Comparison of ENCODE assay signal across 8 cellular contexts in genomic region chr9:79572032-79572890, GRCh38. TPM values are rescaled to one million over a fixed set of nuclear protein-coding genes. Genes with fewer than 3 reads are reported as not detected.
A peak's percentile ranks its signal among the peaks of the same experiment; 100 is the strongest.
DNase-seq lines count a peak whose midpoint lies in the region; ATAC-seq and TF ChIP-seq lines count a peak whose summit lies in the region.

No MANE protein-coding gene starts in this region.

- H3K4me1 Mint-ChIP-seq in natural killer cell: peaks cover 44 to 45% of the 10 kb centered on the region in 2 donors

- TF ChIP-seq CTCF in fibroblast of villous mesenchyme (IDR thresholded peaks at IDR 0.05; ENCODE audit: insufficient read depth, low read depth, low read length) (no peak), natural killer cell (IDR thresholded peaks at IDR 0.05) (no peak), vagina (IDR thresholded peaks at IDR 0.05) (no peak)

- no peak overlapping the region for H3K27ac Mint-ChIP-seq in natural killer cell

- intact Hi-C loops in natural killer cell (cut with micrococcal nuclease) (loop anchor here (10.0 kb wide), 1 partner anchor 313 kb away; no protein-coding TSS in a partner anchor), vagina (cut with DNase I) (no loop called here)

- peaks cover 3 to 4% of the 10 kb centered on the region in 2 donors for H3K27me3 Mint-ChIP-seq in natural killer cell (ENCODE audit: low read depth in 2 of 2)

- peaks cover 7% of the 10 kb centered on the region for H3K36me3 Mint-ChIP-seq in natural killer cell

- no peaks in the 10 kb centered on the region for H3K9me3 ChIP-seq in vagina

- no peak for TF ChIP-seq POLR2A in vagina (IDR thresholded peaks at IDR 0.05)

- H3K9me3 Mint-ChIP-seq in natural killer cell: no peaks in the 10 kb centered on the region

- H3K4me3 ChIP-seq in fibroblast of villous mesenchyme (ENCODE audit: low read depth, low read length): peak overlapping the region; percentile 85
- peak overlapping the region; percentile 95 to 98 for H3K4me3 ChIP-seq in vagina

- H3K27ac ChIP-seq in vagina: peak overlapping the region; percentile 97

- DNase-seq in SKM-1 treated with dmso at 0.1 percent for 144 hours (lab: John Stamatoyannopoulos, UW; ENCODE audit: unreplicated experiment): peak; percentile 55
- no peak for DNase-seq in SKM-1 (lab: John Stamatoyannopoulos, UW; ENCODE audit: unreplicated experiment)
- peak; percentile 18 for DNase-seq in NCI-H1105 (lab: John Stamatoyannopoulos, UW)
- DNase-seq in activated T-cell treated with anti-CD3 and anti-CD28 coated beads, Interleukin-2, amount 50 U/mL, for 1 hour: peak; percentile 63
- peak; percentile 43 for DNase-seq in fibroblast of villous mesenchyme (ENCODE audit: low read depth)
- peak; percentile 72 for DNase-seq in natural killer cell
- no peak for DNase-seq in vagina (ENCODE audit: extremely low spot score in 2 of 2)

- H3K4me3 Mint-ChIP-seq in natural killer cell: peak overlapping the region; percentile 67

- peaks cover 33% of the 10 kb centered on the region for H3K4me1 ChIP-seq in vagina

- H3K36me3 ChIP-seq in vagina: no peaks in the 10 kb centered on the region

- H3K27me3 ChIP-seq in vagina: no peaks in the 10 kb centered on the region

- ATAC-seq in natural killer cell (peak in 2 of 3 donors; percentile 5 to 14), HG02571 (IDR thresholded peaks at IDR 0.05; ENCODE audit: unreplicated experiment) (no peak)

RNA-seq across cellular contexts. Expression of gene TLE4, which starts 0.5 kb away (rescaled TPM):
- total RNA-seq in fibroblast of villous mesenchyme (48.3 and 79.0 TPM in 2 replicates), natural killer cell (100 to 1,000 TPM; 214 to 240 (median 220) TPM), vagina (49.8 TPM)

Comparison
In these comparisons a context has a peak if more than half of its experiments do, and no peak if none do; other contexts are left out.
1. DNase-seq: peak in SKM-1 treated with dmso at 0.1 percent for 144 hours (single experiment), NCI-H1105 (single experiment), activated T-cell treated with anti-CD3 and anti-CD28 coated beads, Interleukin-2, amount 50 U/mL, for 1 hour (single experiment), fibroblast of villous mesenchyme (single experiment) and natural killer cell (single experiment); none in SKM-1 (single experiment) and vagina (0 of 2).